1 cellular context compared by ENCODE assay signal in the genomic region with DNA sequence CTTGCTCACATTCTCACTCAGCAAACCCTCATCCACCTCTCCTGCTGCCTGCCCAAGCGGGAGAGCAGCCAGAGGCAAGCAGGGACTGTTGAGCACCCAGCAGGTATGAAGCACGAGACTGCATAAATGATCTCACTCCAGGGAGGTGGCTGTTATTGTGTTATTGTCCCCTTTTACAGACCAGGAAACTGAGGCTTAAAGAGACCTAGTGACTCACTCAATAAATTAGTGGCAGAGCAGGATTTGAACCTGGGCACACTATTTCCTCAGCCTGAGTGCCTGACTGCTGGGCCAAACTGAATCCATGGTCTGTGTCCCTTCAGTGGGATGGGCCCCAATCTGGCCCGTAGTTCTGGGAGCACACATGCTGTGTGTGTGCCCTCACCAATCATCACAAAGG.
TF ChIP-seq lines count a peak whose summit lies in the region.

No MANE protein-coding gene starts in this region.

TF ChIP-seq in K562, 482 proteins besides CTCF, POLR2A, EP300 and RAD21:
- TF ChIP-seq ZNF589 (CRISPR knock-in tag; IDR thresholded peaks at IDR 0.05; ENCODE audit: low read depth) (no peak), KDM1A (IDR thresholded peaks at IDR 0.05) (peak; percentile 26 to 39; a peak in 2 of 4 replicates), ZFX (CRISPR knock-in tag; IDR thresholded peaks at IDR 0.05) (peak; percentile 32; the same call in 1 of the 2 replicates), RBM25 (IDR thresholded peaks at IDR 0.05; ENCODE audit: low read depth, low read length, severe bottlenecking) (peak; percentile 80), ZNF707 (CRISPR knock-in tag; conservative IDR thresholded peaks at IDR 0.05) (no peak), BCOR (IDR thresholded peaks at IDR 0.05) (peak; percentile 68; the same call in 1 of the 2 replicates), JUNB (CRISPR knock-in tag; conservative IDR thresholded peaks at IDR 0.05) (no peak), MEIS2 (IDR thresholded peaks at IDR 0.05; ENCODE audit: partially characterized antibody) (no peak), FOXP4 (CRISPR knock-in tag; IDR thresholded peaks at IDR 0.05; ENCODE audit: borderline replicate concordance) (no peak), GABPA (tag; conservative IDR thresholded peaks at IDR 0.05; ENCODE audit: low read depth) (no peak), MCM3 (IDR thresholded peaks at IDR 0.05) (no peak), ZNF212 (CRISPR knock-in tag; IDR thresholded peaks at IDR 0.05) (no peak), POU5F1 (IDR thresholded peaks at IDR 0.05; ENCODE audit: borderline replicate concordance, low read depth, low read length, partially characterized antibody) (no peak), CBX2 (IDR thresholded peaks at IDR 0.05; ENCODE audit: insufficient read depth, low read length, poor library complexity, severe bottlenecking) (no peak), ATF2 (CRISPR knock-in tag; IDR thresholded peaks at IDR 0.05) (no peak), NR2C1 (IDR thresholded peaks at IDR 0.05) (no peak), NR2C1 (tag; IDR thresholded peaks at IDR 0.05) (no peak), ZFP30 (CRISPR knock-in tag; IDR thresholded peaks at IDR 0.05; ENCODE audit: borderline replicate concordance) (no peak), DLX4 (CRISPR knock-in tag; IDR thresholded peaks at IDR 0.05) (no peak), NR1H2 (CRISPR knock-in tag; IDR thresholded peaks at IDR 0.05) (no peak), POLR2G (IDR thresholded peaks at IDR 0.05; ENCODE audit: low read depth, low read length) (no peak), NR2F6 (CRISPR knock-in tag; IDR thresholded peaks at IDR 0.05) (no peak), SMARCA5 (IDR thresholded peaks at IDR 0.05) (peak; percentile 42; the same call in 1 of the 2 replicates), ADNP (tag; IDR thresholded peaks at IDR 0.05) (no peak), PYGO2 (tag; IDR thresholded peaks at IDR 0.05) (no peak), NONO (IDR thresholded peaks at IDR 0.05; ENCODE audit: low read depth in 2 of 2, low read length in 1 of 2) (no peak), ZNF740 (CRISPR knock-in tag; IDR thresholded peaks at IDR 0.05) (no peak), ZNF740 (tag; IDR thresholded peaks at IDR 0.05) (no peak), ZNF140 (CRISPR knock-in tag; IDR thresholded peaks at IDR 0.05) (no peak)
- TF ChIP-seq, protein P1, sequence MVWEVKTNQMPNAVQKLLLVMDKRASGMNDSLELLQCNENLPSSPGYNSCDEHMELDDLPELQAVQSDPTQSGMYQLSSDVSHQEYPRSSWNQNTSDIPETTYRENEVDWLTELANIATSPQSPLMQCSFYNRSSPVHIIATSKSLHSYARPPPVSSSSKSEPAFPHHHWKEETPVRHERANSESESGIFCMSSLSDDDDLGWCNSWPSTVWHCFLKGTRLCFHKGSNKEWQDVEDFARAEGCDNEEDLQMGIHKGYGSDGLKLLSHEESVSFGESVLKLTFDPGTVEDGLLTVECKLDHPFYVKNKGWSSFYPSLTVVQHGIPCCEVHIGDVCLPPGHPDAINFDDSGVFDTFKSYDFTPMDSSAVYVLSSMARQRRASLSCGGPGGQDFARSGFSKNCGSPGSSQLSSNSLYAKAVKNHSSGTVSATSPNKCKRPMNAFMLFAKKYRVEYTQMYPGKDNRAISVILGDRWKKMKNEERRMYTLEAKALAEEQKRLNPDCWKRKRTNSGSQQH (CRISPR knock-in tag; IDR thresholded peaks at IDR 0.05): no peak
- TF ChIP-seq, protein P2, sequence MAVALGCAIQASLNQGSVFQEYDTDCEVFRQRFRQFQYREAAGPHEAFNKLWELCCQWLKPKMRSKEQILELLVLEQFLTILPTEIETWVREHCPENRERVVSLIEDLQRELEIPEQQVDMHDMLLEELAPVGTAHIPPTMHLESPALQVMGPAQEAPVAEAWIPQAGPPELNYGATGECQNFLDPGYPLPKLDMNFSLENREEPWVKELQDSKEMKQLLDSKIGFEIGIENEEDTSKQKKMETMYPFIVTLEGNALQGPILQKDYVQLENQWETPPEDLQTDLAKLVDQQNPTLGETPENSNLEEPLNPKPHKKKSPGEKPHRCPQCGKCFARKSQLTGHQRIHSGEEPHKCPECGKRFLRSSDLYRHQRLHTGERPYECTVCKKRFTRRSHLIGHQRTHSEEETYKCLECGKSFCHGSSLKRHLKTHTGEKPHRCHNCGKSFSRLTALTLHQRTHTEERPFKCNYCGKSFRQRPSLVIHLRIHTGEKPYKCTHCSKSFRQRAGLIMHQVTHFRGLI (CRISPR knock-in tag; IDR thresholded peaks at IDR 0.05): no peak
- TF ChIP-seq, protein P3, sequence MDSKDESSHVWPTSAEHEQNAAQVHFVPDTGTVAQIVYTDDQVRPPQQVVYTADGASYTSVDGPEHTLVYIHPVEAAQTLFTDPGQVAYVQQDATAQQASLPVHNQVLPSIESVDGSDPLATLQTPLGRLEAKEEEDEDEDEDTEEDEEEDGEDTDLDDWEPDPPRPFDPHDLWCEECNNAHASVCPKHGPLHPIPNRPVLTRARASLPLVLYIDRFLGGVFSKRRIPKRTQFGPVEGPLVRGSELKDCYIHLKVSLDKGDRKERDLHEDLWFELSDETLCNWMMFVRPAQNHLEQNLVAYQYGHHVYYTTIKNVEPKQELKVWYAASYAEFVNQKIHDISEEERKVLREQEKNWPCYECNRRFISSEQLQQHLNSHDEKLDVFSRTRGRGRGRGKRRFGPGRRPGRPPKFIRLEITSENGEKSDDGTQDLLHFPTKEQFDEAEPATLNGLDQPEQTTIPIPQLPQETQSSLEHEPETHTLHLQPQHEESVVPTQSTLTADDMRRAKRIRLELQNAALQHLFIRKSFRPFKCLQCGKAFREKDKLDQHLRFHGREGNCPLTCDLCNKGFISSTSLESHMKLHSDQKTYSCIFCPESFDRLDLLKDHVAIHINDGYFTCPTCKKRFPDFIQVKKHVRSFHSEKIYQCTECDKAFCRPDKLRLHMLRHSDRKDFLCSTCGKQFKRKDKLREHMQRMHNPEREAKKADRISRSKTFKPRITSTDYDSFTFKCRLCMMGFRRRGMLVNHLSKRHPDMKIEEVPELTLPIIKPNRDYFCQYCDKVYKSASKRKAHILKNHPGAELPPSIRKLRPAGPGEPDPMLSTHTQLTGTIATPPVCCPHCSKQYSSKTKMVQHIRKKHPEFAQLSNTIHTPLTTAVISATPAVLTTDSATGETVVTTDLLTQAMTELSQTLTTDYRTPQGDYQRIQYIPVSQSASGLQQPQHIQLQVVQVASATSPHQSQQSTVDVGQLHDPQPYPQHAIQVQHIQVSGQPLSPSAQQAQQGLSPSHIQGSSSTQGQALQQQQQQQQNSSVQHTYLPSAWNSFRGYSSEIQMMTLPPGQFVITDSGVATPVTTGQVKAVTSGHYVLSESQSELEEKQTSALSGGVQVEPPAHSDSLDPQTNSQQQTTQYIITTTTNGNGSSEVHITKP (IDR thresholded peaks at IDR 0.05; ENCODE audit: partially characterized antibody): no peak
- TF ChIP-seq, protein P4, sequence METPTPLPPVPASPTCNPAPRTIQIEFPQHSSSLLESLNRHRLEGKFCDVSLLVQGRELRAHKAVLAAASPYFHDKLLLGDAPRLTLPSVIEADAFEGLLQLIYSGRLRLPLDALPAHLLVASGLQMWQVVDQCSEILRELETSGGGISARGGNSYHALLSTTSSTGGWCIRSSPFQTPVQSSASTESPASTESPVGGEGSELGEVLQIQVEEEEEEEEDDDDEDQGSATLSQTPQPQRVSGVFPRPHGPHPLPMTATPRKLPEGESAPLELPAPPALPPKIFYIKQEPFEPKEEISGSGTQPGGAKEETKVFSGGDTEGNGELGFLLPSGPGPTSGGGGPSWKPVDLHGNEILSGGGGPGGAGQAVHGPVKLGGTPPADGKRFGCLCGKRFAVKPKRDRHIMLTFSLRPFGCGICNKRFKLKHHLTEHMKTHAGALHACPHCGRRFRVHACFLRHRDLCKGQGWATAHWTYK (CRISPR knock-in tag; IDR thresholded peaks at IDR 0.05): no peak
- TF ChIP-seq, protein P5, sequence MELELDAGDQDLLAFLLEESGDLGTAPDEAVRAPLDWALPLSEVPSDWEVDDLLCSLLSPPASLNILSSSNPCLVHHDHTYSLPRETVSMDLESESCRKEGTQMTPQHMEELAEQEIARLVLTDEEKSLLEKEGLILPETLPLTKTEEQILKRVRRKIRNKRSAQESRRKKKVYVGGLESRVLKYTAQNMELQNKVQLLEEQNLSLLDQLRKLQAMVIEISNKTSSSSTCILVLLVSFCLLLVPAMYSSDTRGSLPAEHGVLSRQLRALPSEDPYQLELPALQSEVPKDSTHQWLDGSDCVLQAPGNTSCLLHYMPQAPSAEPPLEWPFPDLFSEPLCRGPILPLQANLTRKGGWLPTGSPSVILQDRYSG (tag; conservative IDR thresholded peaks at IDR 0.05; ENCODE audit: low read depth): no peak
TF ChIP-seq in K562: peak in this region for 5.
